Comparison of ENCODE assay signal across 12 cellular contexts in genomic region chr1:12343823-12344487, GRCh38.
DNase-seq lines count a peak whose midpoint lies in the region; ATAC-seq and TF ChIP-seq lines count a peak whose summit lies in the region.
"Had no signal": no experiment of that assay in that cellular context is flagged by ENCODE, and none has a peak within 500 bp of the region (broad histone marks: within the 10 kb centered on the region; RNA-seq: fewer than 3 reads in every experiment).

No MANE protein-coding gene starts in this region.

- no peaks in the 10 kb centered on the region for H3K9me3 ChIP-seq in lower lobe of right lung
- H3K9me3 ChIP-seq in thyroid gland, result no peaks in the 10 kb centered on the region

- no peak for TF ChIP-seq POLR2A in thyroid gland (IDR thresholded peaks at IDR 0.05)

- H3K36me3 Mint-ChIP-seq in activated naive CD4-positive, alpha-beta T cell treated with anti-CD3 and anti-CD28 coated beads, Interleukin-2, amount 10 ng/mL, durations not matched to agents 7 days and 5 days, result peaks cover 59% of the 10 kb centered on the region
- peaks cover 50% of the 10 kb centered on the region for H3K36me3 Mint-ChIP-seq in activated CD8-positive, alpha-beta T cell treated with anti-CD3 and anti-CD28 coated beads for 36 hours (ENCODE audit: low read depth)

- H3K36me3 ChIP-seq in lower lobe of right lung (peaks cover 57% of the 10 kb centered on the region), thyroid gland (peaks cover 25 to 31% of the 10 kb centered on the region in 2 donors)

- POLR2A ChIA-PET in activated CD8-positive, alpha-beta T cell treated with anti-CD3 and anti-CD28 coated beads for 36 hours (lab: Charles Lee), result interaction anchor here (1.1 kb wide), 1 partner anchor 71 kb away, joined by 3 read pairs; no protein-coding TSS in a partner anchor

- 60 to 71% methylated on average over 2 of the region's 2 CpGs for WGBS in thyroid gland, 2 donors

- no peaks in the 10 kb centered on the region for H3K27me3 Mint-ChIP-seq in activated naive CD4-positive, alpha-beta T cell treated with anti-CD3 and anti-CD28 coated beads, Interleukin-2, amount 10 ng/mL, durations not matched to agents 7 days and 5 days
- no peaks in the 10 kb centered on the region for H3K27me3 Mint-ChIP-seq in activated CD8-positive, alpha-beta T cell treated with anti-CD3 and anti-CD28 coated beads for 36 hours

- no peak overlapping the region for H3K4me3 ChIP-seq in lower lobe of right lung
- H3K4me3 ChIP-seq in thyroid gland (replicated peaks in 1 of 3), result no peak overlapping the region

- no peak for DNase-seq in activated naive CD4-positive, alpha-beta T cell treated with anti-CD3 and anti-CD28 coated beads, Interleukin-2, amount 10 ng/mL, durations not matched to agents 7 days and 5 days
- no peak for DNase-seq in activated naive CD4-positive, alpha-beta T cell treated with Interleukin-2 at 50 U/mL for 16 hours
- DNase-seq in activated CD8-positive, alpha-beta T cell treated with anti-CD3 and anti-CD28 coated beads for 36 hours, result no peak
- DNase-seq in lower lobe of right lung (no peak), thyroid gland (no peak), cerebellar cortex (ENCODE audit: low spot score) (no peak), posterior vena cava (ENCODE audit: low spot score) (no peak)
- DNase-seq: cerebellar nuclear complex, foreskin fibroblast, mesenchymal stem cell, NCI-H526 treated with DMSO at 0.1 percent for 48 hours had no signal

- no peak for TF ChIP-seq CTCF in activated CD8-positive, alpha-beta T cell treated with anti-CD3 and anti-CD28 coated beads for 36 hours (IDR thresholded peaks at IDR 0.05)
- TF ChIP-seq CTCF in lower lobe of right lung (IDR thresholded peaks at IDR 0.05) (no peak), thyroid gland (IDR thresholded peaks at IDR 0.05) (no peak)

- intact Hi-C loops in activated CD8-positive, alpha-beta T cell treated with anti-CD3 and anti-CD28 coated beads for 36 hours (cut with micrococcal nuclease), result no loop called here
- intact Hi-C loops in lower lobe of right lung (cut with DNase I) (no loop called here), thyroid gland (cut with DNase I) (no loop called here), posterior vena cava (cut with DNase I) (no loop called here)

- CTCF ChIA-PET in activated naive CD4-positive, alpha-beta T cell treated with anti-CD3 and anti-CD28 coated beads, Interleukin-2, amount 10 ng/mL, durations not matched to agents 7 days and 5 days (lab: Charles Lee), result interaction anchor here (1.0 to 1.3 kb wide), 3 partner anchors 30 to 276 kb away, joined by 3 to 5 read pairs (median 4); no protein-coding TSS in a partner anchor
- CTCF ChIA-PET in activated CD8-positive, alpha-beta T cell treated with anti-CD3 and anti-CD28 coated beads for 36 hours (lab: Charles Lee), result interaction anchor here (0.7 to 2.4 kb wide), 3 partner anchors 219 to 315 kb away, joined by 3 to 8 read pairs (median 8); no protein-coding TSS in a partner anchor

- peaks cover 44% of the 10 kb centered on the region for H3K4me1 ChIP-seq in lower lobe of right lung
- H3K4me1 ChIP-seq in thyroid gland, result peaks cover 53 to 63% of the 10 kb centered on the region in 2 donors

- H3K9me3 Mint-ChIP-seq in activated naive CD4-positive, alpha-beta T cell treated with anti-CD3 and anti-CD28 coated beads, Interleukin-2, amount 10 ng/mL, durations not matched to agents 7 days and 5 days, result no peaks in the 10 kb centered on the region
- H3K9me3 Mint-ChIP-seq in activated CD8-positive, alpha-beta T cell treated with anti-CD3 and anti-CD28 coated beads for 36 hours, result no peaks in the 10 kb centered on the region

- peaks cover 66% of the 10 kb centered on the region for H3K4me1 Mint-ChIP-seq in activated naive CD4-positive, alpha-beta T cell treated with anti-CD3 and anti-CD28 coated beads, Interleukin-2, amount 10 ng/mL, durations not matched to agents 7 days and 5 days
- peaks cover 71% of the 10 kb centered on the region for H3K4me1 Mint-ChIP-seq in activated CD8-positive, alpha-beta T cell treated with anti-CD3 and anti-CD28 coated beads for 36 hours (ENCODE audit: low read depth)

- H3K27ac ChIP-seq in lower lobe of right lung, result peak overlapping the region; percentile 73
- H3K27ac ChIP-seq in thyroid gland, result peak overlapping the region; percentile 86 to 89 (median 87)

- no peaks in the 10 kb centered on the region for H3K27me3 ChIP-seq in lower lobe of right lung (ENCODE audit: low read depth)
- no peaks in the 10 kb centered on the region for H3K27me3 ChIP-seq in thyroid gland

- ATAC-seq in activated CD8-positive, alpha-beta T cell treated with anti-CD3 and anti-CD28 coated beads for 36 hours, result no peak
- ATAC-seq in lower lobe of right lung, result no peak
- ATAC-seq in HG02678 (IDR thresholded peaks at IDR 0.05; ENCODE audit: unreplicated experiment), result no peak

- peak overlapping the region; percentile 93 for H3K27ac Mint-ChIP-seq in activated naive CD4-positive, alpha-beta T cell treated with anti-CD3 and anti-CD28 coated beads, Interleukin-2, amount 10 ng/mL, durations not matched to agents 7 days and 5 days
- peak overlapping the region; percentile 94 for H3K27ac Mint-ChIP-seq in activated CD8-positive, alpha-beta T cell treated with anti-CD3 and anti-CD28 coated beads for 36 hours

- no peak overlapping the region for H3K4me3 Mint-ChIP-seq in activated naive CD4-positive, alpha-beta T cell treated with anti-CD3 and anti-CD28 coated beads, Interleukin-2, amount 10 ng/mL, durations not matched to agents 7 days and 5 days
- no peak overlapping the region for H3K4me3 Mint-ChIP-seq in activated CD8-positive, alpha-beta T cell treated with anti-CD3 and anti-CD28 coated beads for 36 hours
